ENCODE assay signal across 20 cellular contexts in genomic region chr6:118780728-118781127, GRCh38.
"Had no signal": no experiment of that assay in that cellular context is flagged by ENCODE, and none has a peak within 500 bp of the region (broad histone marks: within the 10 kb centered on the region; RNA-seq: fewer than 3 reads in every experiment).

No MANE protein-coding gene starts in this region.

- H3K9me3 Mint-ChIP-seq: activated CD4-positive, alpha-beta memory T cell treated with anti-CD3 and anti-CD28 coated beads, Interleukin-2, amount 10 ng/mL, durations not matched to agents 7 days and 5 days; activated naive CD4-positive, alpha-beta T cell treated with anti-CD3 and anti-CD28 coated beads, Interleukin-2, amount 50 U/mL, for 24 hours; activated T-cell treated with anti-CD3 and anti-CD28 coated beads, Interleukin-2, amount 50 U/mL, for 4 hours; memory B cell; naive thymus-derived CD8-positive, alpha-beta T cell had no signal

- H3K36me3 Mint-ChIP-seq: activated naive CD4-positive, alpha-beta T cell treated with anti-CD3 and anti-CD28 coated beads, Interleukin-2, amount 50 U/mL, for 24 hours; memory B cell; naive thymus-derived CD8-positive, alpha-beta T cell had no signal

- H3K27ac Mint-ChIP-seq: activated CD4-positive, alpha-beta memory T cell treated with anti-CD3 and anti-CD28 coated beads, Interleukin-2, amount 10 ng/mL, durations not matched to agents 7 days and 5 days; activated naive CD4-positive, alpha-beta T cell treated with anti-CD3 and anti-CD28 coated beads, Interleukin-2, amount 50 U/mL, for 24 hours had no signal

- H3K27me3 ChIP-seq: adrenal gland, cardiac muscle cell, esophagus muscularis mucosa, tibial nerve had no signal

- DNase-seq: activated CD4-positive, alpha-beta memory T cell treated with anti-CD3 and anti-CD28 coated beads, Interleukin-2, amount 10 ng/mL, durations not matched to agents 7 days and 5 days; activated effector memory CD4-positive, alpha-beta T cell treated with anti-CD3 and anti-CD28 coated beads, Interleukin-2, amount 50 U/mL, for 16 hours; activated T-cell treated with anti-CD3 and anti-CD28 coated beads, Interleukin-2, amount 50 U/mL, for 4 hours; adrenal gland; hippocampal formation; left ventricle myocardium inferior; mucosa of descending colon; naive thymus-derived CD8-positive, alpha-beta T cell; posterior cingulate gyrus; stimulated activated CD4-positive, alpha-beta T cell treated with anti-CD3 and anti-CD28 coated beads, Interleukin-15, amount 100 ng/mL, for 24 hours; stimulated activated CD4-positive, alpha-beta T cell treated with anti-CD3 and anti-CD28 coated beads, Interleukin-4, amount 100 ng/mL, for 1 hour; stimulated activated naive CD4-positive, alpha-beta T cell; T-helper 1 cell; WERI-Rb-1 had no signal

- H3K4me3 Mint-ChIP-seq: activated CD4-positive, alpha-beta memory T cell treated with anti-CD3 and anti-CD28 coated beads, Interleukin-2, amount 10 ng/mL, durations not matched to agents 7 days and 5 days; activated naive CD4-positive, alpha-beta T cell treated with anti-CD3 and anti-CD28 coated beads, Interleukin-2, amount 50 U/mL, for 24 hours; activated T-cell treated with anti-CD3 and anti-CD28 coated beads, Interleukin-2, amount 50 U/mL, for 4 hours; memory B cell; naive thymus-derived CD8-positive, alpha-beta T cell had no signal

- H3K4me3 ChIP-seq: adrenal gland, cardiac muscle cell, esophagus muscularis mucosa, left ventricle myocardium inferior, mucosa of descending colon, skin epidermis, tibial nerve had no signal

- H3K27ac ChIP-seq: adrenal gland, cardiac muscle cell, esophagus muscularis mucosa, left ventricle myocardium inferior, skin epidermis, WERI-Rb-1 had no signal

- H3K27me3 Mint-ChIP-seq: activated naive CD4-positive, alpha-beta T cell treated with anti-CD3 and anti-CD28 coated beads, Interleukin-2, amount 50 U/mL, for 24 hours; memory B cell; naive thymus-derived CD8-positive, alpha-beta T cell had no signal

- ATAC-seq: activated T-cell treated with anti-CD3 and anti-CD28 coated beads, Interleukin-2, amount 50 U/mL, for 4 hours; mucosa of descending colon; naive thymus-derived CD8-positive, alpha-beta T cell had no signal

- H3K9me3 ChIP-seq: adrenal gland, esophagus muscularis mucosa, left ventricle myocardium inferior, mucosa of descending colon, tibial nerve had no signal

- H3K36me3 ChIP-seq: adrenal gland, cardiac muscle cell, esophagus muscularis mucosa, left ventricle myocardium inferior, tibial nerve, WERI-Rb-1 had no signal
